ENCODE assay signal across 8 cellular contexts in the genomic region with DNA sequence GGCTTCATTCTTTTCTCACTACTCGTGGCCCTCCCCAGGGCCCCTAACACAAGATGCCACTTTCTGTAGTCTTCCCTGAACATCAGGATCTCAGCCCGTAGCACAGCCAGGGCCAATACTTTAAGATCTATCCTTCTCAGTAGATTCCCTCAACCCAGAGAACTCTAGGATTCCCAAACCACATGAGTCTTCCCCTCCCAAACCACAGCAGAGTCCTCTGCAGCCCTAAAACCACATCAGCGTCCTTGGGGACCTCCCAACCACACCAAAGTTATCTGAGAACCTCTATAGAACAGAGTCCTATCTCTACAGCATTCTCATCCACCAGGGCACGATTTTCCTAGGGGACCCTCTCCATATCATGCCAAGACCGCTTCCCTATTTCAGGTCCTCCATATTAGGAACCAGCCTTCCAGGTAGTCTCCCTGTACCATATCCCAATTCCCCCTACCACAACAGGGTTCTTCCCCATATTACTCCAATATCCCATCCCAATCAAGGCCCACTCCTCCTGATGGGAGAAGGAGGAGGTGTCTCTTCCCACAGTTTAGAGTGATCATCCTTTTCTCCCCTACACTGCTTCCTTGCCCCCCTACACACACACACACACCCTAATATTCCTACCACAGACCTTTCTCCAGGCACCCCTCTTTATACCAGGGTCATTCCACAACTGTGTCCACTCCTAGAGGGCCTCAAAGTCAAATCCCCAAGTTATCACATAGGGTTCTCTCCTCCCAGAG. TPM values are rescaled to one million over a fixed set of nuclear protein-coding genes. Genes with fewer than 3 reads are reported as not detected.
DNase-seq lines count a peak whose midpoint lies in the region; ATAC-seq and FAIRE-seq lines count a peak whose summit lies in the region.

No MANE protein-coding gene starts in this region.

- no peaks in the 10 kb centered on the region for H3K27me3 ChIP-seq in iPS-20b (ENCODE audit: insufficient read depth, low read length)

- peaks cover 12% of the 10 kb centered on the region for H3K36me3 Mint-ChIP-seq in IgD-negative memory B cell
- H3K36me3 Mint-ChIP-seq in activated naive CD8-positive, alpha-beta T cell treated with anti-CD3 and anti-CD28 coated beads, Interleukin-2, amount 50 U/mL, for 24 hours (ENCODE audit: low read depth) = peaks cover 59% of the 10 kb centered on the region

- H3K4me1 Mint-ChIP-seq in IgD-negative memory B cell = peaks cover 14 to 26% (median 26%) of the 10 kb centered on the region in 3 donors
- peaks cover 25% of the 10 kb centered on the region for H3K4me1 Mint-ChIP-seq in activated naive CD8-positive, alpha-beta T cell treated with anti-CD3 and anti-CD28 coated beads, Interleukin-2, amount 50 U/mL, for 24 hours
- H3K4me1 Mint-ChIP-seq in stimulated activated naive CD8-positive, alpha-beta T cell treated with anti-CD3 and anti-CD28 coated beads, Interleukin-15, amount 100 ng/mL, for 72 hours = peaks cover 53% of the 10 kb centered on the region

- no peak for DNase-seq in activated naive CD8-positive, alpha-beta T cell treated with anti-CD3 and anti-CD28 coated beads, Interleukin-2, amount 50 U/mL, for 24 hours
- no peak for DNase-seq in stimulated activated naive CD8-positive, alpha-beta T cell treated with anti-CD3 and anti-CD28 coated beads, Interleukin-15, amount 100 ng/mL, for 72 hours
- DNase-seq in GM19239 (ENCODE audit: insufficient read length, low spot score) (no peak), iPS-NIHi7 (ENCODE audit: extremely low spot score) (no peak), SKM-1 (lab: John Stamatoyannopoulos, UW; ENCODE audit: unreplicated experiment) (no peak)
- DNase-seq in activated CD4-positive, alpha-beta T cell treated with anti-CD3 and anti-CD28 coated beads, Interleukin-2, amount 50 U/mL, for 48 hours = no peak

- H3K27ac ChIP-seq in iPS-20b (ENCODE audit: low read length) = peak overlapping the region; percentile 94

- no peaks in the 10 kb centered on the region for H3K27me3 Mint-ChIP-seq in IgD-negative memory B cell
- peaks cover 3% of the 10 kb centered on the region for H3K27me3 Mint-ChIP-seq in activated naive CD8-positive, alpha-beta T cell treated with anti-CD3 and anti-CD28 coated beads, Interleukin-2, amount 50 U/mL, for 24 hours
- H3K27me3 Mint-ChIP-seq in stimulated activated naive CD8-positive, alpha-beta T cell treated with anti-CD3 and anti-CD28 coated beads, Interleukin-15, amount 100 ng/mL, for 72 hours = no peaks in the 10 kb centered on the region

- no peak for FAIRE-seq in GM19239 (lab: Jason Lieb, UNC)

- peak overlapping the region; percentile 61 to 92 (median 85) for H3K4me3 Mint-ChIP-seq in IgD-negative memory B cell
- peak overlapping the region; percentile 63 for H3K4me3 Mint-ChIP-seq in activated naive CD8-positive, alpha-beta T cell treated with anti-CD3 and anti-CD28 coated beads, Interleukin-2, amount 50 U/mL, for 24 hours
- H3K4me3 Mint-ChIP-seq in stimulated activated naive CD8-positive, alpha-beta T cell treated with anti-CD3 and anti-CD28 coated beads, Interleukin-15, amount 100 ng/mL, for 72 hours = peak overlapping the region; percentile 44 to 72

- peak overlapping the region; percentile 91; the same call in 1 of the 2 replicates for H3K9ac ChIP-seq in iPS-20b (ENCODE audit: low read depth, low read length)

- H3K4me1 ChIP-seq in iPS-20b (ENCODE audit: insufficient read depth, low read length) = peaks cover 4% of the 10 kb centered on the region

- ATAC-seq in activated naive CD8-positive, alpha-beta T cell treated with anti-CD3 and anti-CD28 coated beads, Interleukin-2, amount 50 U/mL, for 24 hours = no peak
- no peak for ATAC-seq in stimulated activated naive CD8-positive, alpha-beta T cell treated with anti-CD3 and anti-CD28 coated beads, Interleukin-15, amount 100 ng/mL, for 72 hours

- peaks cover 71% of the 10 kb centered on the region for H3K36me3 ChIP-seq in iPS-20b (ENCODE audit: insufficient read depth, low read depth, low read length)

- H3K4me3 ChIP-seq in iPS-20b (ENCODE audit: low read length) = peak overlapping the region; percentile 91

- peak overlapping the region; percentile 70 to 95 (median 85) for H3K27ac Mint-ChIP-seq in IgD-negative memory B cell
- peak overlapping the region; percentile 84 for H3K27ac Mint-ChIP-seq in activated naive CD8-positive, alpha-beta T cell treated with anti-CD3 and anti-CD28 coated beads, Interleukin-2, amount 50 U/mL, for 24 hours
- peak overlapping the region; percentile 14 to 86 for H3K27ac Mint-ChIP-seq in stimulated activated naive CD8-positive, alpha-beta T cell treated with anti-CD3 and anti-CD28 coated beads, Interleukin-15, amount 100 ng/mL, for 72 hours

- H3K9me3 ChIP-seq in iPS-20b (ENCODE audit: insufficient read depth, low read depth, low read length) = no peaks in the 10 kb centered on the region

- H3K9me3 Mint-ChIP-seq in IgD-negative memory B cell = no peaks in the 10 kb centered on the region
- no peaks in the 10 kb centered on the region for H3K9me3 Mint-ChIP-seq in activated naive CD8-positive, alpha-beta T cell treated with anti-CD3 and anti-CD28 coated beads, Interleukin-2, amount 50 U/mL, for 24 hours
- no peaks in the 10 kb centered on the region for H3K9me3 Mint-ChIP-seq in stimulated activated naive CD8-positive, alpha-beta T cell treated with anti-CD3 and anti-CD28 coated beads, Interleukin-15, amount 100 ng/mL, for 72 hours

RNA-seq across cellular contexts. Expression of gene DYRK1B, which starts 1.4 kb away (rescaled TPM):
- 16.9 TPM for polyA plus RNA-seq in IgD-negative memory B cell

RNA-seq across cellular contexts. Expression of gene FBL, which starts 13.7 kb away (rescaled TPM):
- polyA plus RNA-seq in IgD-negative memory B cell = 183 TPM

RNA-seq across cellular contexts. Expression of gene LEUTX, which starts 53.9 kb away (rescaled TPM):
- not detected for polyA plus RNA-seq in IgD-negative memory B cell
